Comparison of ENCODE assay signal across 1 cellular context in the genomic region with DNA sequence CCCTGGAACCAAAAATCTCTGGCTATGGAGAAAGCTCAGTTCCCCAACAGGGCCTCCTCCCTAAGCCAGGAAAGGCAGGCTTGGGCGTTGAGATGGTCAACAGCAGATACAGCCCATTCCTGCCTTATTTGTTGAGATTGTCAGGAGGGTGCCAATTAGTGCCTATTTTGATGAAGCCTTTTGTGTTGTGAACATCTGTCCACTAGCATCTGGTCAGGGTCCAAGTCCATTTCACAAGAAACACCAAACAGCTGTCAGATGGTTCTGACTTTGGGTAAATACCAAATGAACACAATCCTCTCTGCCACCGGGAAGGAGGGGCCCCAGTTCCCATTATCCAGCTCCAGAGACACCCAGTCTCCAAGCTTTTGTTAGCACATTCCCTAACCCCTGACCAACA.
TF ChIP-seq lines count a peak whose summit lies in the region.

No MANE protein-coding gene starts in this region.

TF ChIP-seq in H1, 55 proteins besides CTCF, POLR2A, EP300 and RAD21:
- no peak for TF ChIP-seq SIRT6 (IDR thresholded peaks at IDR 0.05; ENCODE audit: low read length)
- TF ChIP-seq KDM5A (IDR thresholded peaks at IDR 0.05; ENCODE audit: low read length) = no peak
- no peak for TF ChIP-seq RBBP5 (IDR thresholded peaks at IDR 0.05; ENCODE audit: borderline replicate concordance, low read depth, low read length)
- no peak for TF ChIP-seq GTF2F1 (IDR thresholded peaks at IDR 0.05; ENCODE audit: borderline replicate concordance, low read depth, low read length)
- no peak for TF ChIP-seq HDAC6 (IDR thresholded peaks at IDR 0.05; ENCODE audit: low read depth, low read length)
- TF ChIP-seq KDM4A (IDR thresholded peaks at IDR 0.05; ENCODE audit: low read depth, low read length, severe bottlenecking) = no peak
- no peak for TF ChIP-seq SP4 (IDR thresholded peaks at IDR 0.05; ENCODE audit: low read length)
- TF ChIP-seq, protein P1, sequence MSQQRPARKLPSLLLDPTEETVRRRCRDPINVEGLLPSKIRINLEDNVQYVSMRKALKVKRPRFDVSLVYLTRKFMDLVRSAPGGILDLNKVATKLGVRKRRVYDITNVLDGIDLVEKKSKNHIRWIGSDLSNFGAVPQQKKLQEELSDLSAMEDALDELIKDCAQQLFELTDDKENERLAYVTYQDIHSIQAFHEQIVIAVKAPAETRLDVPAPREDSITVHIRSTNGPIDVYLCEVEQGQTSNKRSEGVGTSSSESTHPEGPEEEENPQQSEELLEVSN (IDR thresholded peaks at IDR 0.05) = no peak
- no peak for TF ChIP-seq CBX5 (IDR thresholded peaks at IDR 0.05; ENCODE audit: low read depth, low read length)
- no peak for TF ChIP-seq NANOG (IDR thresholded peaks at IDR 0.05; ENCODE audit: insufficient read depth, low read depth, low read length, poor library complexity, severe bottlenecking)
- no peak for TF ChIP-seq BCL11A (IDR thresholded peaks at IDR 0.05; ENCODE audit: low read depth in 2 of 2, low read length in 2 of 2)
